Comparison of ENCODE assay signal across 35 cellular contexts in genomic region chr2:29573147-29573546, GRCh38.
"Had no signal": no experiment of that assay in that cellular context is flagged by ENCODE, and none has a peak within 500 bp of the region (broad histone marks: within the 10 kb centered on the region; RNA-seq: fewer than 3 reads in every experiment).

No MANE protein-coding gene starts in this region.

- H3K9me3 ChIP-seq: MG63 had no signal

- H3K4me3 ChIP-seq: MG63 had no signal

- H3K36me3 ChIP-seq: MG63 had no signal

- DNase-seq: Karpas-422, Kasumi-1, MG63, MM.1S, MV-4-11, NCI-H1048, NCI-H1092, NCI-H1092 treated with DMSO at 0.1 percent for 48 hours, NCI-H1105, NCI-H1105 treated with DMSO at 0.1 percent for 48 hours, NCI-H1417, NCI-H1417 treated with DMSO at 0.1 percent for 48 hours, NCI-H1436, NCI-H1436 treated with DMSO at 0.1 percent for 48 hours, NCI-H146, NCI-H1694, NCI-H1694 treated with DMSO at 0.1 percent for 48 hours, NCI-H187, NCI-H187 treated with DMSO at 0.1 percent for 48 hours, NCI-H1930, NCI-H2029, NCI-H2029 treated with DMSO at 0.1 percent for 48 hours, NCI-H2081, NCI-H2081 treated with DMSO at 0.1 percent for 48 hours, NCI-H2107, NCI-H2171, NCI-H2171 treated with DMSO at 0.1 percent for 48 hours, NCI-H2227 treated with DMSO at 0.1 percent for 48 hours, NCI-H226, NCI-H345, NCI-H446, NCI-H446 treated with DMSO at 0.1 percent for 48 hours, NCI-H510A, NCI-H510A treated with DMSO at 0.1 percent for 48 hours, NCI-H524 had no signal

- H3K27me3 ChIP-seq: MG63 had no signal
